ENCODE assay signal across 14 cellular contexts in the genomic region with DNA sequence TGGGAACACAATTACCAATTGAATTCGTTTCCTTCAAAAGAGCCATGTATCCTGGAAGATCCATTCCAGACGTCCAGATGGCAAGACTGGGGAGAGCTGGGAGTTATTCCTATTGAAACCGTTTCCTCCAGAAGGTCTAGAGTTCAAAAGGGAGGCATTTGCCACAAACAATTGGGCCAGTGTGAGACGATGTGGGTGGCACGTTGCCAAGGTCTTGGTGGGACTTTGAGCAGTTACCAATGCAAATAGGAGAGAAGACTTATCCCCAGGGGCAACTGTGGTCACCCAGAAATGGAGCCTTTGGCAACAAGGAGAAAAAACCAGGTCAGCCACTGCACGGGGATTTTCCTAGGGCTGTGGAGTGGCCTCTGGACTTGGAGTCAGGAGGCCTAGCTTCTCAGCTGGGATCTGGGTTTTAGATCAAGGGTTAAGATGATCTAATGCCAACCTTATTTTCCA. TPM values are rescaled to one million over a fixed set of nuclear protein-coding genes. Genes with fewer than 3 reads are reported as not detected.
DNase-seq lines count a peak whose midpoint lies in the region; ATAC-seq, FAIRE-seq and TF ChIP-seq lines count a peak whose summit lies in the region.
"Had no signal": no experiment of that assay in that cellular context is flagged by ENCODE, and none has a peak within 500 bp of the region (broad histone marks: within the 10 kb centered on the region; RNA-seq: fewer than 3 reads in every experiment).

No MANE protein-coding gene starts in this region.

- CTCF ChIA-PET in endothelial cell of umbilical vein (lab: Charles Lee), result interaction anchor here (0.7 to 1.7 kb wide), 7 partner anchors 9 to 31 kb away, joined by 3 to 7 read pairs (median 4); no protein-coding TSS in a partner anchor

- no peaks in the 10 kb centered on the region for H3K79me2 ChIP-seq in endothelial cell of umbilical vein (ENCODE audit: control insufficient read depth, insufficient read depth, low read length)

- dilution Hi-C loops in endothelial cell of umbilical vein (cut with MboI; ENCODE audit: extremely low pct_ligation_motif_present, low sequenced_read_pairs), result no loop called here

- H3K36me3 Mint-ChIP-seq in neural crest cell (ENCODE audit: low read depth), result no peaks in the 10 kb centered on the region
- H3K36me3 Mint-ChIP-seq: naive thymus-derived CD8-positive, alpha-beta T cell had no signal

- DNase-seq in DMS 273 (lab: John Stamatoyannopoulos, UW; ENCODE audit: unreplicated experiment) (peak; percentile 76), NCI-H524 (lab: John Stamatoyannopoulos, UW) (peak; percentile 69 to 89), endothelial cell of umbilical vein (ENCODE audit: low read depth, low spot score) (peak; percentile 94), neural crest cell (ENCODE audit: low read depth, low spot score) (peak; percentile 50), kidney (no peak)
- DNase-seq in activated CD4-positive, alpha-beta T cell treated with anti-CD3 and anti-CD28 coated beads, Interleukin-2, amount 50 U/mL, for 4 hours, result no peak
- no peak for DNase-seq in activated CD8-positive, alpha-beta memory T cell treated with anti-CD3 and anti-CD28 coated beads, Interleukin-2, amount 50 U/mL, for 4 hours
- DNase-seq: erythroblast; naive thymus-derived CD8-positive, alpha-beta T cell; NCI-H2081 treated with DMSO at 0.1 percent for 48 hours; SIG-M5 had no signal

- H3K4me3 ChIP-seq in endothelial cell of umbilical vein (replicated peaks in 1 of 3; ENCODE audit: insufficient read depth in 1 of 3, low read depth in 1 of 3, low read length in 3 of 3) (no peak overlapping the region), kidney (ENCODE audit: low read length in 2 of 2) (no peak overlapping the region)

- peaks cover 30% of the 10 kb centered on the region for H3K27me3 Mint-ChIP-seq in neural crest cell (ENCODE audit: low read depth)

- no peaks in the 10 kb centered on the region for H3K9me3 Mint-ChIP-seq in neural crest cell
- H3K9me3 Mint-ChIP-seq: naive thymus-derived CD8-positive, alpha-beta T cell had no signal

- no peak overlapping the region for H3K27ac Mint-ChIP-seq in neural crest cell (ENCODE audit: unreplicated experiment)
- H3K27ac Mint-ChIP-seq: B cell; naive thymus-derived CD8-positive, alpha-beta T cell had no signal

- FAIRE-seq in endothelial cell of umbilical vein (lab: Jason Lieb, UNC), result peak; percentile 89
- no peak for FAIRE-seq in kidney (lab: Jason Lieb, UNC)
- FAIRE-seq: bronchial epithelial cell had no signal

- H2AFZ ChIP-seq in endothelial cell of umbilical vein (ENCODE audit: low read depth, low read length), result no peak overlapping the region

- no peak for TF ChIP-seq POLR2A in endothelial cell of umbilical vein (IDR thresholded peaks at IDR 0.05; ENCODE audit: low read depth, low read length)

- no peak for ATAC-seq in HG03571 (IDR thresholded peaks at IDR 0.05; ENCODE audit: unreplicated experiment)
- ATAC-seq: naive thymus-derived CD8-positive, alpha-beta T cell had no signal

- intact Hi-C loops in endothelial cell of umbilical vein (cut with micrococcal nuclease), result loop anchor here (1.0 to 2.0 kb wide), 2 partner anchors 17 to 28 kb away; no protein-coding TSS in a partner anchor
- intact Hi-C loops in kidney (cut with DNase I), result no loop called here

- H3K4me1 ChIP-seq in endothelial cell of umbilical vein (ENCODE audit: control insufficient read depth, extremely low read depth, insufficient read depth, low read length), result peaks cover 18% of the 10 kb centered on the region
- H3K4me1 ChIP-seq in kidney (ENCODE audit: control insufficient read depth in 1 of 2, insufficient read depth in 1 of 2, low read depth in 1 of 2, low read length in 2 of 2), result peaks cover 5 to 23% of the 10 kb centered on the region in 2 donors

- no peaks in the 10 kb centered on the region for H3K9me1 ChIP-seq in endothelial cell of umbilical vein (replicated peaks; ENCODE audit: control insufficient read depth, extremely low read depth, insufficient read depth, low read length)

- H3K9ac ChIP-seq in endothelial cell of umbilical vein (replicated peaks; ENCODE audit: extremely low read depth, insufficient read depth, low read length) (no peak overlapping the region), kidney (ENCODE audit: low read length in 2 of 2) (no peak overlapping the region)

- peaks cover 6 to 10% of the 10 kb centered on the region in 2 experiments for H3K27me3 ChIP-seq in endothelial cell of umbilical vein (ENCODE audit: control insufficient read depth in 2 of 2, insufficient read depth in 2 of 2, low read length in 2 of 2)

- no peak for TF ChIP-seq CTCF in endothelial cell of umbilical vein (IDR thresholded peaks at IDR 0.05; ENCODE audit: extremely low read depth in 1 of 2, insufficient read depth in 1 of 2, low read depth in 1 of 2, low read length in 2 of 2)
- TF ChIP-seq CTCF in neural crest cell (conservative IDR thresholded peaks at IDR 0.05), result no peak
- TF ChIP-seq CTCF in kidney (IDR thresholded peaks at IDR 0.05; ENCODE audit: borderline replicate concordance, extremely low read depth, insufficient read depth), result no peak

- no peaks in the 10 kb centered on the region for H3K36me3 ChIP-seq in endothelial cell of umbilical vein (ENCODE audit: control insufficient read depth in 2 of 2, extremely low read depth in 1 of 2, insufficient read depth in 2 of 2, low read length in 2 of 2)
- no peaks in the 10 kb centered on the region for H3K36me3 ChIP-seq in kidney (ENCODE audit: control insufficient read depth in 1 of 2, insufficient read depth in 2 of 2, low read length in 2 of 2)

- no peaks in the 10 kb centered on the region for H4K20me1 ChIP-seq in endothelial cell of umbilical vein (replicated peaks; ENCODE audit: control insufficient read depth, extremely low read depth, insufficient read depth, low read length)

- POLR2A ChIA-PET in endothelial cell of umbilical vein (lab: Charles Lee), result no interaction called here

- H3K9me3 ChIP-seq in endothelial cell of umbilical vein (replicated peaks; ENCODE audit: control insufficient read depth, insufficient read depth, low read length) (no peaks in the 10 kb centered on the region), kidney (ENCODE audit: control insufficient read depth in 1 of 2, low read length in 2 of 2) (no peaks in the 10 kb centered on the region)

- BruUV-seq in endothelial cell of umbilical vein (replicated peaks; lab: Mats Ljungman, UMichigan), result no TSS peak

- H3K4me1 Mint-ChIP-seq in neural crest cell, result peaks cover 33% of the 10 kb centered on the region

- no peak overlapping the region for H3K4me3 Mint-ChIP-seq in neural crest cell
- H3K4me3 Mint-ChIP-seq: B cell; naive thymus-derived CD8-positive, alpha-beta T cell had no signal

- peak overlapping the region; percentile 21 for H3K4me2 ChIP-seq in endothelial cell of umbilical vein (ENCODE audit: insufficient read depth, low read length)

- H3K27ac ChIP-seq in endothelial cell of umbilical vein (ENCODE audit: insufficient read depth, low read depth, low read length), result peak overlapping the region; percentile 35
- no peak overlapping the region for H3K27ac ChIP-seq in kidney (ENCODE audit: low read depth in 2 of 2, low read length in 2 of 2)

TF ChIP-seq in endothelial cell of umbilical vein, 7 proteins besides CTCF, POLR2A, EP300 and RAD21:
- TF ChIP-seq GATA2 (IDR thresholded peaks at IDR 0.05; ENCODE audit: insufficient read depth, insufficient read length, low read depth, low read length), result no peak
- TF ChIP-seq POLR2AphosphoS5 (IDR thresholded peaks at IDR 0.05; ENCODE audit: insufficient read depth, low read depth, low read length), result no peak
- TF ChIP-seq EZH2 (IDR thresholded peaks at IDR 0.05; ENCODE audit: borderline replicate concordance, low read depth, low read length, severe bottlenecking), result no peak
- no peak for TF ChIP-seq MYC (IDR thresholded peaks at IDR 0.05; ENCODE audit: low read depth, low read length)
- TF ChIP-seq MAX (IDR thresholded peaks at IDR 0.05; ENCODE audit: insufficient read depth, insufficient read length), result no peak
- no peak for TF ChIP-seq JUN (IDR thresholded peaks at IDR 0.05; ENCODE audit: borderline replicate concordance, insufficient read depth, insufficient read length, low read depth)
- no peak for TF ChIP-seq FOS (IDR thresholded peaks at IDR 0.05; ENCODE audit: borderline replicate concordance, insufficient read depth, low read length)

RNA-seq across cellular contexts. Expression of gene TLE3, which starts 29.6 kb away (rescaled TPM):
- total RNA-seq in endothelial cell of umbilical vein (53.8 and 56.9 TPM in 2 replicates), neural crest cell (81.3 and 89.9 TPM in 2 replicates), kidney (71.7 TPM)
- polyA plus RNA-seq in endothelial cell of umbilical vein (40.5 TPM in 2 replicates), kidney (ENCODE audit: insufficient read depth, low read depth, low replicate concordance) (10.3 TPM)
- 25.4 and 32.3 TPM in 2 replicates for polyA plus RNA-seq in endothelial cell of umbilical vein (2011; cell fraction: cytosol; rRNA removed)
- polyA plus RNA-seq in endothelial cell of umbilical vein (2011; cell fraction: nucleus; rRNA removed), result 76.5 and 80.5 TPM in 2 replicates
- polyA plus RNA-seq in endothelial cell of umbilical vein (2012), result 37.2 and 57.4 TPM in 2 replicates
- 74.4 and 77.7 TPM in 2 replicates for polyA minus RNA-seq in endothelial cell of umbilical vein
- polyA minus RNA-seq in endothelial cell of umbilical vein (2011; cell fraction: cytosol; rRNA and poly(A)+ RNA removed), result 114 TPM
- polyA minus RNA-seq in endothelial cell of umbilical vein (2011; cell fraction: nucleus; rRNA and poly(A)+ RNA removed), result 63.4 and 82.0 TPM in 2 replicates

Comparison
In these comparisons a context has a peak if more than half of its experiments do, and no peak if none do; other contexts are left out.
1. DNase-seq: peak in DMS 273 (single experiment), NCI-H524 (2 of 2), endothelial cell of umbilical vein (single experiment) and neural crest cell (single experiment); none in kidney (single experiment), activated CD4-positive, alpha-beta T cell treated with anti-CD3 and anti-CD28 coated beads, Interleukin-2, amount 50 U/mL, for 4 hours (0 of 2) and activated CD8-positive, alpha-beta memory T cell treated with anti-CD3 and anti-CD28 coated beads, Interleukin-2, amount 50 U/mL, for 4 hours (single experiment).